ENCODE assay signal across 8 cellular contexts in the genomic region with DNA sequence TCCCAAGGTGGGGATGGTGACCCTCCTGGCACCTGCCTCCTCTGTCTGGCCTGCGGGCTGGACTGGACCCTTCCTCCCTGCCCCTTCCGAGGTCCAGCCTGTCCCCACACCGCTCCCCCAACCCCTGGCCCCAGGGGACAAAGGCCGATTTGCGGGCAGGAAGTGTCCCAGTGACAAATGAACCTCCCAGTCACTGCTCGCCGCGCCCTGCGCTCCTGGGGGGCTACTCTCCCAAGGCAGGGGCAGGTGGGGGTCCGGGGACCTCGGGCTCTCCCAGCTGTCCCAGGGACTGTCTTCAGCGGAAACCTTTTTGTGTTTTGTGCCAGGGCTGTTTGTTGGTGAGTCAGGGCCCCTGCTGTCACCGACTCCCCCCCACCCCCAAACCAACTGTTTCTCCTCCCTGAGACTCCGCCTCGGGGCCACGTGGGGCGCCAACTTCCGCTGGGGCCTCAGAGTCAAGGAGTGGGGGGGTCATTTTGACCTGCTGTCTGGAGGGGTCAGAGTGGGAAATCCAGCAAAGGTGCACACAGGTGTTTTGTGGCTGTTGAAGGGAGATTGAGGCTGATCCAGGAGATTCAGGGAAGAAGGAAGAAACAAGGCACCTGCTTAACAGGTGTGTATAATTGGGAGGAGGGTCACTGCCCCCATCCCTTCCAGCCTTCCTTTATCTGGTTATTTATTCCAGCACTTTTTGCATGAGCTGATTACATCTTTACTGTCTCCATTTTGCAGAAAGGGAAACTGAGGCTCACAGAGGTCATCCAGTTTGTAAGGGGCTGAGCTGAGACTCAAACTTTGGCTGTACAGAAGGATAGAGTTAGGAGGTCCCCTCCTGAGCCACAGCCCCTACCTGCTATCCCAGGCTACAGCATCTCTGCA. TPM values are rescaled to one million over a fixed set of nuclear protein-coding genes. Genes with fewer than 3 reads are reported as not detected.
DNase-seq lines count a peak whose midpoint lies in the region; ATAC-seq and TF ChIP-seq lines count a peak whose summit lies in the region.

No MANE protein-coding gene starts in this region.

- peaks cover 9% of the 10 kb centered on the region for H4K20me1 ChIP-seq in Loucy (ENCODE audit: insufficient read depth, low read length, poor library complexity, severe bottlenecking)

- peak overlapping the region; percentile 69 for H3K27ac ChIP-seq in cingulate gyrus (ENCODE audit: low read depth, low read length)
- H3K27ac ChIP-seq in lower lobe of right lung: peak overlapping the region; percentile 79

- 0 out of 2 replicates have a peak, but pooled peaks cover 2% of the 10 kb centered on the region for H3F3A ChIP-seq in Loucy (ENCODE audit: low read depth)

- TF ChIP-seq CTCF in Loucy (conservative IDR thresholded peaks at IDR 0.05; ENCODE audit: low read length): peak; percentile 21; the same call in 1 of the 2 replicates
- TF ChIP-seq CTCF in lower lobe of right lung (IDR thresholded peaks at IDR 0.05): no peak

- H3K79me2 ChIP-seq in Loucy (ENCODE audit: insufficient read depth, low read length): peaks cover 30% of the 10 kb centered on the region

- peak overlapping the region; percentile 90 for H3K9ac ChIP-seq in Loucy (ENCODE audit: low read depth, low read length, poor library complexity, severe bottlenecking)

- intact Hi-C loops in lower lobe of right lung (cut with DNase I): loop anchor here (10.0 kb wide), 1 partner anchor 54 kb away; a partner anchor contains a TSS

- H3K27me3 ChIP-seq in Loucy (ENCODE audit: insufficient read depth, low read length, poor library complexity, severe bottlenecking): no peaks in the 10 kb centered on the region
- H3K27me3 ChIP-seq in lower lobe of right lung (ENCODE audit: low read depth): no peaks in the 10 kb centered on the region

- DNase-seq in NCI-H82 (lab: John Stamatoyannopoulos, UW) (peak; percentile 74), NCI-H82 treated with DMSO at 0.1 percent for 48 hours (lab: John Stamatoyannopoulos, UW; ENCODE audit: unreplicated experiment) (no peak), lower lobe of right lung (peak; percentile 73), middle frontal gyrus (ENCODE audit: extremely low spot score, low spot score) (no peak)
- DNase-seq in activated CD4-positive, alpha-beta T cell treated with anti-CD3 and anti-CD28 coated beads for 24 hours (ENCODE audit: low read depth in 2 of 2): peak; percentile 54 to 56
- DNase-seq in stimulated activated CD8-positive, alpha-beta memory T cell treated with anti-CD3 and anti-CD28 coated beads, Interleukin-12 subunit alpha, Interleukin-12 subunit beta, amount 100 ng/mL, for 24 hours (ENCODE audit: extremely low read depth): peak; percentile 53

- ATAC-seq in lower lobe of right lung: peak; percentile 83

- peaks cover 21% of the 10 kb centered on the region for H3K4me1 ChIP-seq in Loucy (ENCODE audit: insufficient read depth, low read length, poor library complexity, severe bottlenecking)
- peaks cover 15% of the 10 kb centered on the region for H3K4me1 ChIP-seq in lower lobe of right lung

- no peaks in the 10 kb centered on the region; the same call in 1 of the 2 replicates for H3K36me3 ChIP-seq in Loucy (ENCODE audit: insufficient read depth, low read length)
- H3K36me3 ChIP-seq in lower lobe of right lung: peaks cover 19% of the 10 kb centered on the region

- peak overlapping the region; percentile 81 for H2AFZ ChIP-seq in Loucy (ENCODE audit: low read length)

- H3K4me2 ChIP-seq in Loucy (ENCODE audit: low read depth, low read length, poor library complexity, severe bottlenecking): peak overlapping the region; percentile 89

- no peaks in the 10 kb centered on the region for H3K9me2 ChIP-seq in Loucy (replicated peaks; ENCODE audit: low read depth, low read length)

- no peaks in the 10 kb centered on the region for H3K9me3 ChIP-seq in Loucy (ENCODE audit: insufficient read depth, low read depth, low read length)
- H3K9me3 ChIP-seq in lower lobe of right lung: no peaks in the 10 kb centered on the region

- peak overlapping the region; percentile 90 for H3K4me3 ChIP-seq in Loucy (ENCODE audit: low read length, poor library complexity, severe bottlenecking)
- peak overlapping the region; percentile 96 for H3K4me3 ChIP-seq in lower lobe of right lung

RNA-seq across cellular contexts. Expression of a gene that starts 0.8 kb away (rescaled TPM):
- 40.9 TPM for total RNA-seq in lower lobe of right lung

RNA-seq across cellular contexts. Expression of a gene that starts 18.4 kb away (rescaled TPM):
- 72.3 TPM for total RNA-seq in lower lobe of right lung

RNA-seq across cellular contexts. Expression of a gene that starts 44.7 kb away (rescaled TPM):
- 21.2 TPM for total RNA-seq in lower lobe of right lung

RNA-seq across cellular contexts. Expression of a gene that starts 56.2 kb away (rescaled TPM):
- total RNA-seq in lower lobe of right lung: 35.4 TPM

RNA-seq across cellular contexts. Expression of a gene that starts 59.8 kb away (rescaled TPM):
- 150 TPM for total RNA-seq in lower lobe of right lung

Comparison
In these comparisons a context has a peak if more than half of its experiments do, and no peak if none do; other contexts are left out.
1. DNase-seq: peak in NCI-H82 (single experiment), activated CD4-positive, alpha-beta T cell treated with anti-CD3 and anti-CD28 coated beads for 24 hours (2 of 2), lower lobe of right lung (single experiment) and stimulated activated CD8-positive, alpha-beta memory T cell treated with anti-CD3 and anti-CD28 coated beads, Interleukin-12 subunit alpha, Interleukin-12 subunit beta, amount 100 ng/mL, for 24 hours (single experiment); none in NCI-H82 treated with DMSO at 0.1 percent for 48 hours (single experiment) and middle frontal gyrus (single experiment).